ENCODE assay signal across 26 cellular contexts in genomic region chr16:61370564-61370963, GRCh38.
"Had no signal": no experiment of that assay in that cellular context is flagged by ENCODE, and none has a peak within 500 bp of the region (broad histone marks: within the 10 kb centered on the region; RNA-seq: fewer than 3 reads in every experiment).

No MANE protein-coding gene starts in this region.

- H3K27ac ChIP-seq: PC-9, Peyer's patch, SJCRH30 had no signal

- H3K4me1 ChIP-seq: Peyer's patch, SJCRH30 had no signal

- ATAC-seq: HepG2, Right ventricle myocardium inferior, SK-N-SH treated with all-trans-retinoic acid at 6 μM for 48 hours had no signal

- H3K4me3 ChIP-seq: MG63, PC-9, Peyer's patch, SJCRH30 had no signal

- H3K9me3 ChIP-seq: MG63, Peyer's patch, SJCRH30 had no signal

- H3K27me3 ChIP-seq: MG63, Peyer's patch, SJCRH30 had no signal

- FAIRE-seq: HepG2 had no signal

- H3K4me2 ChIP-seq: PC-9 had no signal

- H3K36me3 ChIP-seq: MG63, Peyer's patch, SJCRH30 had no signal

- DNase-seq: IMR-90; Karpas-422; KG1; MG63; NCI-H1092 treated with DMSO at 0.1 percent for 48 hours; NCI-H1436; NCI-H187; NCI-H2029; NCI-H2081 treated with DMSO at 0.1 percent for 48 hours; NCI-H2171; NCI-H226; NCI-H446; NCI-H510A; NCI-H524 treated with DMSO at 0.1 percent for 48 hours; NCI-H69; NCI-H774; NK-92 treated with Interleukin-12 subunit alpha and Interleukin-12 subunit beta, amount 100 ng/mL, for 24 hours; OCI-M1; PC-9; Peyer's patch; SHP77 treated with DMSO at 0.1 percent for 48 hours; SJCRH30; T-helper 1 cell had no signal

- H2AFZ ChIP-seq: PC-9 had no signal
